23 cellular contexts compared by ENCODE assay signal in genomic region chr9:118367383-118367782, GRCh38.
"Had no signal": no experiment of that assay in that cellular context is flagged by ENCODE, and none has a peak within 500 bp of the region (broad histone marks: within the 10 kb centered on the region; RNA-seq: fewer than 3 reads in every experiment).

No MANE protein-coding gene starts in this region.

- H3K4me3 ChIP-seq: adrenal gland, ascending aorta, heart right ventricle, tibial artery had no signal

- DNase-seq: activated CD4-positive, alpha-beta T cell treated with anti-CD3 and anti-CD28 coated beads for 1 hour; activated CD4-positive, alpha-beta T cell treated with anti-CD3 and anti-CD28 coated beads, Interleukin-2, amount 50 U/mL, for 1 hour; activated gamma-delta T cell treated with Interleukin-2 at 50 U/mL for 16 hours; activated T-cell treated with anti-CD3 and anti-CD28 coated beads, Interleukin-2, amount 50 U/mL, for 1 hour; adrenal gland; brain microvascular endothelial cell; caudate nucleus; effector CD4-positive, alpha-beta T cell; foreskin fibroblast; heart right ventricle; islet precursor cell; left colon; nephron progenitor cell; right cardiac atrium; stimulated activated CD4-positive, alpha-beta T cell treated with anti-CD3 and anti-CD28 coated beads, Interleukin-4, amount 100 ng/mL, for 4 hours; stimulated activated naive CD8-positive, alpha-beta T cell treated with anti-CD3 and anti-CD28 coated beads, Interleukin-15, Interleukin-2, amounts not matched to agents 100 U/mL and 50 U/mL, for 24 hours; tibial artery; WERI-Rb-1 had no signal

- H3K4me1 Mint-ChIP-seq: memory B cell, nephron progenitor cell had no signal

- ATAC-seq: heart right ventricle; left colon; right cardiac atrium; stimulated activated naive CD8-positive, alpha-beta T cell treated with anti-CD3 and anti-CD28 coated beads, Interleukin-15, Interleukin-2, amounts not matched to agents 100 U/mL and 50 U/mL, for 24 hours had no signal

- H3K27me3 ChIP-seq: adrenal gland, ascending aorta, brain microvascular endothelial cell, heart right ventricle, tibial artery had no signal

- H2AFZ ChIP-seq: parathyroid adenoma had no signal

- H3K36me3 Mint-ChIP-seq: activated naive CD8-positive, alpha-beta T cell; memory B cell had no signal

- H3K9ac ChIP-seq: parathyroid adenoma had no signal

- H3K4me3 Mint-ChIP-seq: activated naive CD8-positive, alpha-beta T cell; dendritic cell treated with granulocyte-macrophage colony-stimulating factor and Interleukin-4, amounts not matched to agents 40 ng/mL and 50 ng/mL, for 4 days; memory B cell; nephron progenitor cell had no signal

- H3K27ac Mint-ChIP-seq: activated naive CD8-positive, alpha-beta T cell; dendritic cell treated with granulocyte-macrophage colony-stimulating factor and Interleukin-4, amounts not matched to agents 40 ng/mL and 50 ng/mL, for 4 days; memory B cell; nephron progenitor cell had no signal

- H3K27ac ChIP-seq: adrenal gland, ascending aorta, brain microvascular endothelial cell, heart right ventricle, parathyroid adenoma, tibial artery, WERI-Rb-1 had no signal

- H3K79me2 ChIP-seq: parathyroid adenoma had no signal

- H3K36me3 ChIP-seq: adrenal gland, ascending aorta, brain microvascular endothelial cell, heart right ventricle, tibial artery, WERI-Rb-1 had no signal

- H3K27me3 Mint-ChIP-seq: activated naive CD8-positive, alpha-beta T cell; dendritic cell treated with granulocyte-macrophage colony-stimulating factor and Interleukin-4, amounts not matched to agents 40 ng/mL and 50 ng/mL, for 4 days; memory B cell had no signal

- H3K4me1 ChIP-seq: adrenal gland, ascending aorta, heart right ventricle, parathyroid adenoma had no signal

- H3K9me3 ChIP-seq: adrenal gland, ascending aorta, tibial artery had no signal
